ENCODE assay signal across 8 cellular contexts in genomic region chr1:16206547-16207317, GRCh38. TPM values are rescaled to one million over a fixed set of nuclear protein-coding genes. Genes with fewer than 3 reads are reported as not detected.
A peak's percentile ranks its signal among the peaks of the same experiment; 100 is the strongest.
DNase-seq lines count a peak whose midpoint lies in the region; ATAC-seq and TF ChIP-seq lines count a peak whose summit lies in the region.

No MANE protein-coding gene starts in this region.

- H3K4me3 Mint-ChIP-seq in activated naive CD8-positive, alpha-beta T cell treated with anti-CD3 and anti-CD28 coated beads, Interleukin-2, amount 50 U/mL, for 24 hours: peak overlapping the region; percentile 83

- peak in 1 of 4 donors; percentile 77 for TF ChIP-seq POLR2A in upper lobe of left lung (IDR thresholded peaks at IDR 0.05)

- H3K27me3 ChIP-seq in heart right ventricle: no peaks in the 10 kb centered on the region
- H3K27me3 ChIP-seq in upper lobe of left lung: no peaks in the 10 kb centered on the region

- TF ChIP-seq CTCF in GM10248 (IDR thresholded peaks at IDR 0.05; ENCODE audit: control extremely low read depth, extremely low read depth, low read depth, missing control alignments) (no peak), heart right ventricle (IDR thresholded peaks at IDR 0.05) (no peak), upper lobe of left lung (IDR thresholded peaks at IDR 0.05) (peak in 1 of 6 experiments; percentile 13)

- no peaks in the 10 kb centered on the region for H3K27me3 Mint-ChIP-seq in activated naive CD8-positive, alpha-beta T cell treated with anti-CD3 and anti-CD28 coated beads, Interleukin-2, amount 50 U/mL, for 24 hours

- H3K36me3 ChIP-seq in heart right ventricle: peaks cover 0 to 9% (median 0%) of the 10 kb centered on the region in 9 donors
- H3K36me3 ChIP-seq in upper lobe of left lung: no peaks in the 10 kb centered on the region

- H3K27ac Mint-ChIP-seq in activated naive CD8-positive, alpha-beta T cell treated with anti-CD3 and anti-CD28 coated beads, Interleukin-2, amount 50 U/mL, for 24 hours: peak overlapping the region; percentile 83

- peaks cover 9% of the 10 kb centered on the region for H3K4me1 Mint-ChIP-seq in activated naive CD8-positive, alpha-beta T cell treated with anti-CD3 and anti-CD28 coated beads, Interleukin-2, amount 50 U/mL, for 24 hours

- H3K27ac ChIP-seq in heart right ventricle (peak overlapping the region; percentile 73 to 96 (median 90)), upper lobe of left lung (peak overlapping the region; percentile 89 to 92 (median 91))

- H3K9me3 Mint-ChIP-seq in activated naive CD8-positive, alpha-beta T cell treated with anti-CD3 and anti-CD28 coated beads, Interleukin-2, amount 50 U/mL, for 24 hours: no peaks in the 10 kb centered on the region

- peaks cover 0 to 25% (median 17%) of the 10 kb centered on the region in 9 donors for H3K4me1 ChIP-seq in heart right ventricle
- peaks cover 8 to 28% (median 18%) of the 10 kb centered on the region in 4 donors for H3K4me1 ChIP-seq in upper lobe of left lung

- ATAC-seq in HG02642 (IDR thresholded peaks at IDR 0.05; ENCODE audit: poor library complexity, unreplicated experiment) (peak; percentile 70), heart right ventricle (peak; percentile 93 to 97 (median 96)), upper lobe of left lung (ENCODE audit: low FRiP score in 2 of 2) (peak; percentile 96 to 97)
- peak; percentile 89 for ATAC-seq in activated naive CD8-positive, alpha-beta T cell treated with anti-CD3 and anti-CD28 coated beads, Interleukin-2, amount 50 U/mL, for 24 hours

- peak; percentile 92 for DNase-seq in GM10248 (ENCODE audit: extremely low spot score)
- peak; percentile 93 for DNase-seq in NCI-H128 (lab: John Stamatoyannopoulos, UW; ENCODE audit: unreplicated experiment)
- DNase-seq in SKM-1 treated with dmso at 0.1 percent for 144 hours (lab: John Stamatoyannopoulos, UW; ENCODE audit: unreplicated experiment): peak; percentile 98
- peak; percentile 94 for DNase-seq in activated naive CD8-positive, alpha-beta T cell treated with anti-CD3 and anti-CD28 coated beads, Interleukin-2, amount 50 U/mL, for 24 hours
- DNase-seq in heart right ventricle: peak; percentile 97
- DNase-seq in posterior cingulate gyrus: peak; percentile 81 to 98 (median 88)
- peak; percentile 98 for DNase-seq in upper lobe of left lung

- POLR2A ChIA-PET in GM10248 (lab: Yijun Ruan, JAX): interaction anchor here (0.5 to 1.0 kb wide), 4 partner anchors 10 to 220 kb away, joined by 3 to 7 read pairs (median 6); no protein-coding TSS in a partner anchor

- intact Hi-C loops in heart right ventricle (cut with DNase I): loop anchor here in 8 of 10 donors (2.0 to 10.0 kb wide), 5 partner anchors 36 to 160 kb away; partner anchors contain the start of genes SZRD1 (in 6 of the 8) and FBXO42 (in 2 of the 8)
- intact Hi-C loops in posterior cingulate gyrus (cut with DNase I): no loop called here

- no peaks in the 10 kb centered on the region for H3K9me3 ChIP-seq in heart right ventricle
- H3K9me3 ChIP-seq in upper lobe of left lung: no peaks in the 10 kb centered on the region

- no peak for TF ChIP-seq EP300 in upper lobe of left lung (IDR thresholded peaks at IDR 0.05)

- H3K4me3 ChIP-seq in heart right ventricle (peak overlapping the region; percentile 9 to 64 (median 58)), upper lobe of left lung (peak overlapping the region; percentile 2 to 72 (median 60))

- CTCF ChIA-PET in GM10248 (lab: Yijun Ruan, JAX): interaction anchor here (0.8 to 1.6 kb wide), 4 partner anchors 17 to 156 kb away, joined by 3 read pairs; partner anchors contain the start of gene FAM131C

- no peaks in the 10 kb centered on the region for H3K36me3 Mint-ChIP-seq in activated naive CD8-positive, alpha-beta T cell treated with anti-CD3 and anti-CD28 coated beads, Interleukin-2, amount 50 U/mL, for 24 hours (ENCODE audit: low read depth)

- 1% methylated on average over 78 to 87 of the region's 87 CpGs for WGBS in heart right ventricle, 2 donors
- 0 to 1% methylated on average over 25 to 63 of the region's 87 CpGs for WGBS in upper lobe of left lung, 2 donors

RNA-seq across cellular contexts. Expression of gene ARHGEF19, which starts 5.7 kb away (rescaled TPM):
- total RNA-seq in heart right ventricle (1 to 10 TPM in 7 of 10 donors, under 1 TPM in 3; 0.49 to 3.0 (median 1.6) TPM), upper lobe of left lung (10 to 100 TPM in 4 of 6 donors, 1 to 10 TPM in 2; 3.5 to 70.2 (median 12.6) TPM)
- 1 to 10 TPM; 1.9 to 5.4 TPM for polyA plus RNA-seq in heart right ventricle

RNA-seq across cellular contexts. Expression of gene CPLANE2, which starts 30.3 kb away (rescaled TPM):
- total RNA-seq in heart right ventricle: 10 to 100 TPM in 2 of 10 donors, 1 to 10 TPM in 8; 3.9 to 11.1 (median 7.2) TPM
- polyA plus RNA-seq in heart right ventricle: 1 to 10 TPM; 2.2 to 2.3 TPM
- 10 to 100 TPM in 2 of 6 donors, 1 to 10 TPM in 4; 3.0 to 11.6 (median 8.0) TPM for total RNA-seq in upper lobe of left lung

RNA-seq across cellular contexts. Expression of gene EPHA2, which starts 50.9 kb away (rescaled TPM):
- 10 to 100 TPM in 9 of 10 donors, 1 to 10 TPM in 1; 8.3 to 25.1 (median 11.9) TPM for total RNA-seq in heart right ventricle
- polyA plus RNA-seq in heart right ventricle: 1 to 10 TPM; 7.8 to 9.3 TPM
- total RNA-seq in upper lobe of left lung: 10 to 100 TPM; 21.0 to 66.3 (median 38.7) TPM

Comparison
In these comparisons a context has a peak if more than half of its experiments do, and no peak if none do; other contexts are left out.
1. Peak in every context shown above with its lines: DNase-seq, ATAC-seq, H3K4me3 ChIP-seq and H3K27ac ChIP-seq.